30 cellular contexts compared by ENCODE assay signal in the genomic region with DNA sequence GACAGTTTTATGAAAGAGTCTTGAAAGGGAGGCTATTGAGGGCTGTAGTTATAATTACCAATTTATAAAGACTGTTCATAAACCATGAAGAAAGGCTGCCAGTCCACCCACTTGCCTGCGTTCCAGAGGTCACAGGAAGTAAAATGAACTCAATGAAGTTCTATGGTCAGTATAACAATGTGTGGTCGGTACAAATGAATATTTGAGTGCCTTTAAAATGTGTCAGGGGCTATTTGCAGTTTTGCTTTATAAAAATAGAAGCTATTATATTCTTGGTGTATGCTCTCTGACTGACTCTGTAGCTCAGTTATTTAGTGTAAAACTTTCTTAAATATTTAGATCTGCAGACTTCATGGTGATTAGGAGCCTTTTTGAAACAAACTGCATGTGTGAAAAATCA. TPM values are rescaled to one million over a fixed set of nuclear protein-coding genes. Genes with fewer than 3 reads are reported as not detected.
DNase-seq lines count a peak whose midpoint lies in the region; ATAC-seq, FAIRE-seq and TF ChIP-seq lines count a peak whose summit lies in the region.
"Had no signal": no experiment of that assay in that cellular context is flagged by ENCODE, and none has a peak within 500 bp of the region (broad histone marks: within the 10 kb centered on the region; RNA-seq: fewer than 3 reads in every experiment).

No MANE protein-coding gene starts in this region.

- no peaks in the 10 kb centered on the region for H3K9me3 Mint-ChIP-seq in activated naive CD4-positive, alpha-beta T cell treated with anti-CD3 and anti-CD28 coated beads, Interleukin-2, amount 50 U/mL, for 24 hours
- H3K9me3 Mint-ChIP-seq in activated naive CD4-positive, alpha-beta T cell treated with anti-CD3 and anti-CD28 coated beads for 36 hours, result no peaks in the 10 kb centered on the region
- no peaks in the 10 kb centered on the region for H3K9me3 Mint-ChIP-seq in activated T-helper 17 cell treated with anti-CD3 and anti-CD28 coated beads, Interleukin-2, amount 50 U/mL, for 72 hours
- no peaks in the 10 kb centered on the region for H3K9me3 Mint-ChIP-seq in stimulated activated naive B cell treated with anti-CD40 and anti-IgM and Interleukin-4, amounts not matched to agents 10 μg/mL and 1 μg/mL and 100 μg/mL, for 72 hours
- H3K9me3 Mint-ChIP-seq: endodermal cell, immature natural killer cell had no signal

- peaks cover 4% of the 10 kb centered on the region; the same call in 1 of the 2 replicates for H3K36me3 ChIP-seq in HAP-1 (replicated peaks)

- intact Hi-C loops in activated naive CD4-positive, alpha-beta T cell treated with anti-CD3 and anti-CD28 coated beads for 36 hours (cut with micrococcal nuclease), result loop anchor here (2.0 kb wide), 1 partner anchor 47 kb away; a partner anchor contains a TSS
- intact Hi-C loops in left colon (cut with DNase I, micrococcal nuclease), result no loop called here

- FAIRE-seq in GM12892 (lab: Jason Lieb, UNC), result no peak
- FAIRE-seq: A204.1, bronchial epithelial cell had no signal

- CTCF ChIA-PET in activated naive CD4-positive, alpha-beta T cell treated with anti-CD3 and anti-CD28 coated beads for 36 hours (lab: Charles Lee), result interaction anchor here (0.6 kb wide), 1 partner anchor 253 kb away, joined by 6 read pairs; no protein-coding TSS in a partner anchor

- DNase-seq in activated naive CD4-positive, alpha-beta T cell treated with anti-CD3 and anti-CD28 coated beads for 36 hours, result no peak
- no peak for DNase-seq in left colon
- no peak for DNase-seq in stimulated activated naive B cell treated with anti-CD40 and anti-IgM and Interleukin-4, amounts not matched to agents 10 μg/mL and 1 μg/mL and 100 μg/mL, for 72 hours
- no peak for DNase-seq in HAP-1 (ENCODE audit: low spot score in 2 of 2)
- no peak for DNase-seq in GM12892 (ENCODE audit: insufficient read length)
- DNase-seq: activated CD4-positive, alpha-beta T cell treated with anti-CD3 and anti-CD28 coated beads, Interleukin-2, amount 50 U/mL, for 4 hours; activated CD4-positive, CD25-positive, alpha-beta regulatory T cell; activated effector memory CD4-positive, alpha-beta T cell treated with Interleukin-2 at 50 U/mL for 16 hours; Calu3; cortex of kidney; endodermal cell; esophagus squamous epithelium; gastrocnemius medialis; hippocampal formation; immature natural killer cell; left ventricle myocardium superior; midbrain; NCI-H1417 treated with DMSO at 0.1 percent for 48 hours; NCI-H2081 treated with DMSO at 0.1 percent for 48 hours; NCI-H345; PC-3; Right ventricle myocardium superior; upper lobe of left lung had no signal

- no peak overlapping the region for H3K4me3 ChIP-seq in HAP-1
- H3K4me3 ChIP-seq: esophagus squamous epithelium, gastrocnemius medialis, skin epidermis, upper lobe of left lung had no signal

- peaks cover 34% of the 10 kb centered on the region for H3K4me1 Mint-ChIP-seq in activated naive CD4-positive, alpha-beta T cell treated with anti-CD3 and anti-CD28 coated beads, Interleukin-2, amount 50 U/mL, for 24 hours
- H3K4me1 Mint-ChIP-seq in activated naive CD4-positive, alpha-beta T cell treated with anti-CD3 and anti-CD28 coated beads for 36 hours (ENCODE audit: low read depth), result peaks cover 14% of the 10 kb centered on the region
- peaks cover 12% of the 10 kb centered on the region for H3K4me1 Mint-ChIP-seq in activated T-helper 17 cell treated with anti-CD3 and anti-CD28 coated beads, Interleukin-2, amount 50 U/mL, for 72 hours
- H3K4me1 Mint-ChIP-seq in stimulated activated naive B cell treated with anti-CD40 and anti-IgM and Interleukin-4, amounts not matched to agents 10 μg/mL and 1 μg/mL and 100 μg/mL, for 72 hours, result peaks cover 14 to 19% of the 10 kb centered on the region in 2 donors

- H3K36me3 Mint-ChIP-seq in activated naive CD4-positive, alpha-beta T cell treated with anti-CD3 and anti-CD28 coated beads, Interleukin-2, amount 50 U/mL, for 24 hours, result peaks cover 12% of the 10 kb centered on the region
- peaks cover 18% of the 10 kb centered on the region for H3K36me3 Mint-ChIP-seq in activated naive CD4-positive, alpha-beta T cell treated with anti-CD3 and anti-CD28 coated beads for 36 hours (ENCODE audit: low read depth)
- peaks cover 49% of the 10 kb centered on the region for H3K36me3 Mint-ChIP-seq in activated T-helper 17 cell treated with anti-CD3 and anti-CD28 coated beads, Interleukin-2, amount 50 U/mL, for 72 hours (ENCODE audit: low read depth)
- H3K36me3 Mint-ChIP-seq in stimulated activated naive B cell treated with anti-CD40 and anti-IgM and Interleukin-4, amounts not matched to agents 10 μg/mL and 1 μg/mL and 100 μg/mL, for 72 hours, result peaks cover 58 to 75% of the 10 kb centered on the region in 2 donors

- H3K27me3 Mint-ChIP-seq in activated naive CD4-positive, alpha-beta T cell treated with anti-CD3 and anti-CD28 coated beads, Interleukin-2, amount 50 U/mL, for 24 hours, result no peaks in the 10 kb centered on the region
- H3K27me3 Mint-ChIP-seq in activated naive CD4-positive, alpha-beta T cell treated with anti-CD3 and anti-CD28 coated beads for 36 hours (ENCODE audit: low read depth), result no peaks in the 10 kb centered on the region
- H3K27me3 Mint-ChIP-seq in activated T-helper 17 cell treated with anti-CD3 and anti-CD28 coated beads, Interleukin-2, amount 50 U/mL, for 72 hours, result no peaks in the 10 kb centered on the region
- no peaks in the 10 kb centered on the region for H3K27me3 Mint-ChIP-seq in stimulated activated naive B cell treated with anti-CD40 and anti-IgM and Interleukin-4, amounts not matched to agents 10 μg/mL and 1 μg/mL and 100 μg/mL, for 72 hours

- no peaks in the 10 kb centered on the region; the same call in 1 of the 2 replicates for H3K9me3 ChIP-seq in HAP-1
- H3K9me3 ChIP-seq: esophagus squamous epithelium, gastrocnemius medialis, neutrophil, upper lobe of left lung had no signal

- in situ Hi-C loops in HAP-1 (cut with MboI; ENCODE audit: low sequenced_read_pairs), result no loop called here

- H3K27ac Mint-ChIP-seq in activated naive CD4-positive, alpha-beta T cell treated with anti-CD3 and anti-CD28 coated beads, Interleukin-2, amount 50 U/mL, for 24 hours, result peak overlapping the region; percentile 46
- no peak overlapping the region for H3K27ac Mint-ChIP-seq in activated naive CD4-positive, alpha-beta T cell treated with anti-CD3 and anti-CD28 coated beads for 36 hours
- H3K27ac Mint-ChIP-seq in activated T-helper 17 cell treated with anti-CD3 and anti-CD28 coated beads, Interleukin-2, amount 50 U/mL, for 72 hours, result peak overlapping the region; percentile 22
- H3K27ac Mint-ChIP-seq in stimulated activated naive B cell treated with anti-CD40 and anti-IgM and Interleukin-4, amounts not matched to agents 10 μg/mL and 1 μg/mL and 100 μg/mL, for 72 hours, result peak overlapping the region; percentile 14
- H3K27ac Mint-ChIP-seq: endodermal cell had no signal

- TF ChIP-seq POLR2A in GM12892 (IDR thresholded peaks at IDR 0.05; ENCODE audit: low read depth, low read length), result no peak

- H3K4me3 Mint-ChIP-seq in activated naive CD4-positive, alpha-beta T cell treated with anti-CD3 and anti-CD28 coated beads, Interleukin-2, amount 50 U/mL, for 24 hours, result no peak overlapping the region
- no peak overlapping the region for H3K4me3 Mint-ChIP-seq in activated naive CD4-positive, alpha-beta T cell treated with anti-CD3 and anti-CD28 coated beads for 36 hours
- H3K4me3 Mint-ChIP-seq in activated T-helper 17 cell treated with anti-CD3 and anti-CD28 coated beads, Interleukin-2, amount 50 U/mL, for 72 hours, result no peak overlapping the region
- no peak overlapping the region for H3K4me3 Mint-ChIP-seq in stimulated activated naive B cell treated with anti-CD40 and anti-IgM and Interleukin-4, amounts not matched to agents 10 μg/mL and 1 μg/mL and 100 μg/mL, for 72 hours
- H3K4me3 Mint-ChIP-seq: endodermal cell had no signal

- H3K4me1 ChIP-seq in HAP-1, result no peaks in the 10 kb centered on the region
- H3K4me1 ChIP-seq: esophagus squamous epithelium, gastrocnemius medialis had no signal

- no peak for ATAC-seq in activated T-helper 17 cell treated with anti-CD3 and anti-CD28 coated beads, Interleukin-2, amount 50 U/mL, for 72 hours (replicated peaks)
- ATAC-seq in left colon (peak; percentile 19), HG03469 (IDR thresholded peaks at IDR 0.05; ENCODE audit: unreplicated experiment) (no peak)
- ATAC-seq in stimulated activated naive B cell treated with anti-CD40 and anti-IgM and Interleukin-4, amounts not matched to agents 10 μg/mL and 1 μg/mL and 100 μg/mL, for 72 hours (replicated peaks), result no peak
- ATAC-seq: gastrocnemius medialis, left ventricle myocardium superior, PC-3 had no signal

- no peaks in the 10 kb centered on the region for H3K27me3 ChIP-seq in HAP-1 (ENCODE audit: low read depth)
- H3K27me3 ChIP-seq: esophagus squamous epithelium, gastrocnemius medialis, neutrophil, upper lobe of left lung had no signal

RNA-seq across cellular contexts. Expression of a gene that starts 47.0 kb away (rescaled TPM):
- 100 to 1,000 TPM; 150 to 153 TPM for total RNA-seq in activated naive CD4-positive, alpha-beta T cell treated with anti-CD3 and anti-CD28 coated beads for 36 hours
- total RNA-seq in activated T-helper 17 cell treated with anti-CD3 and anti-CD28 coated beads, Interleukin-2, amount 50 U/mL, for 72 hours, result 10 to 100 TPM; 79.2 to 91.4 TPM
- 10 to 100 TPM; 85.4 to 93.0 TPM for total RNA-seq in left colon
- polyA plus RNA-seq in GM12892 (2012; ENCODE audit: missing spikeins), result 174 TPM
